In the genomic region with DNA sequence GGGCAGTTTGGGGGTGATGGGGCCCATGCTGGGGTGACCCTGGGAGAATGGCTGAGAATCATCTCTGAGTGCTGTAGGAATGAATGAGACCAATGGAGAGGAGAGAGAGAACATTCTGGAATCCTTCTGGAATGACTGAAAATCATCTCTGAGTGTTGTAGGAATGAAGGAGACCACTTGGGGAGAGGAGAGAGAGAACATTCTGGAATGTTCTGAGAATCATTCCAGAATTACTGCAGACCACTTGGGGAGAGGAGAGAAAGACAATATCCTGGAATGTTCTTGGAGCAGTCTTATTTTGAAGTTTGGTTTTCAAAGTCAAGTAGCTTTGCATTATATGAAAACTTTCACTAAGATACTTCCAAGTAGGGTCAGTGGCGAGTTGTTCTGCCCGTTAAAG, we compare ENCODE assay signal across 19 cellular contexts.
"Had no signal": no experiment of that assay in that cellular context is flagged by ENCODE, and none has a peak within 500 bp of the region (broad histone marks: within the 10 kb centered on the region; RNA-seq: fewer than 3 reads in every experiment).

No MANE protein-coding gene starts in this region.

- H3K9me3 Mint-ChIP-seq: activated CD4-positive, alpha-beta memory T cell treated with anti-CD3 and anti-CD28 coated beads, Interleukin-2, amount 10 ng/mL, durations not matched to agents 7 days and 5 days; activated naive CD4-positive, alpha-beta T cell treated with anti-CD3 and anti-CD28 coated beads, Interleukin-2, amount 10 ng/mL, durations not matched to agents 7 days and 5 days; activated naive CD8-positive, alpha-beta T cell treated with anti-CD3 and anti-CD28 coated beads, Interleukin-2, amount 50 U/mL, for 24 hours had no signal

- H3K36me3 Mint-ChIP-seq: activated CD8-positive, alpha-beta memory T cell treated with anti-CD3 and anti-CD28 coated beads, Interleukin-2, amount 10 ng/mL, durations not matched to agents 7 days and 5 days; activated naive CD4-positive, alpha-beta T cell treated with anti-CD3 and anti-CD28 coated beads, Interleukin-2, amount 10 ng/mL, durations not matched to agents 7 days and 5 days; activated naive CD8-positive, alpha-beta T cell had no signal

- H3K4me3 ChIP-seq: breast epithelium had no signal

- DNase-seq: activated CD4-positive, alpha-beta memory T cell treated with anti-CD3 and anti-CD28 coated beads, Interleukin-2, amount 10 ng/mL, durations not matched to agents 7 days and 5 days; activated CD4-positive, alpha-beta T cell treated with anti-CD3 and anti-CD28 coated beads, Interleukin-2, amount 50 U/mL, for 1 hour; activated CD8-positive, alpha-beta memory T cell treated with anti-CD3 and anti-CD28 coated beads, Interleukin-2, amount 10 ng/mL, durations not matched to agents 7 days and 5 days; activated effector memory CD4-positive, alpha-beta T cell treated with Interleukin-2 at 50 U/mL for 16 hours; MM.1S; NCI-H1092; NCI-H510A; NK-92 treated with Interleukin-12 subunit alpha and Interleukin-12 subunit beta, amount 100 ng/mL, for 24 hours; SIG-M5; T1000 had no signal

- H3K27me3 Mint-ChIP-seq: activated naive CD8-positive, alpha-beta T cell treated with anti-CD3 and anti-CD28 coated beads, Interleukin-2, amount 50 U/mL, for 24 hours had no signal

- H3K27me3 ChIP-seq: breast epithelium had no signal

- H3K27ac Mint-ChIP-seq: activated CD4-positive, alpha-beta memory T cell treated with anti-CD3 and anti-CD28 coated beads, Interleukin-2, amount 10 ng/mL, durations not matched to agents 7 days and 5 days; activated CD8-positive, alpha-beta memory T cell treated with anti-CD3 and anti-CD28 coated beads, Interleukin-2, amount 10 ng/mL, durations not matched to agents 7 days and 5 days; activated naive CD4-positive, alpha-beta T cell treated with anti-CD3 and anti-CD28 coated beads, Interleukin-2, amount 10 ng/mL, durations not matched to agents 7 days and 5 days; activated naive CD8-positive, alpha-beta T cell; activated naive CD8-positive, alpha-beta T cell treated with anti-CD3 and anti-CD28 coated beads, Interleukin-2, amount 50 U/mL, for 24 hours; WTC11 had no signal

- ATAC-seq: activated CD4-positive, CD25-positive, alpha-beta regulatory T cell treated with anti-CD3 and anti-CD28 coated beads, Interleukin-2, amount 50 U/mL, for 24 hours; activated naive CD8-positive, alpha-beta T cell treated with anti-CD3 and anti-CD28 coated beads, Interleukin-2, amount 50 U/mL, for 24 hours; PC-3; Right ventricle myocardium inferior had no signal

- H3K4me1 ChIP-seq: breast epithelium had no signal

- H3K9me3 ChIP-seq: breast epithelium had no signal

- H3K36me3 ChIP-seq: breast epithelium had no signal

- H3K4me3 Mint-ChIP-seq: activated CD4-positive, alpha-beta memory T cell treated with anti-CD3 and anti-CD28 coated beads, Interleukin-2, amount 10 ng/mL, durations not matched to agents 7 days and 5 days; activated CD8-positive, alpha-beta memory T cell treated with anti-CD3 and anti-CD28 coated beads, Interleukin-2, amount 10 ng/mL, durations not matched to agents 7 days and 5 days; activated naive CD4-positive, alpha-beta T cell treated with anti-CD3 and anti-CD28 coated beads, Interleukin-2, amount 10 ng/mL, durations not matched to agents 7 days and 5 days; activated naive CD8-positive, alpha-beta T cell; activated naive CD8-positive, alpha-beta T cell treated with anti-CD3 and anti-CD28 coated beads, Interleukin-2, amount 50 U/mL, for 24 hours; WTC11 had no signal

- H3K27ac ChIP-seq: breast epithelium, RWPE1 had no signal

- H3K4me1 Mint-ChIP-seq: activated CD4-positive, alpha-beta memory T cell treated with anti-CD3 and anti-CD28 coated beads, Interleukin-2, amount 10 ng/mL, durations not matched to agents 7 days and 5 days; activated CD8-positive, alpha-beta memory T cell treated with anti-CD3 and anti-CD28 coated beads, Interleukin-2, amount 10 ng/mL, durations not matched to agents 7 days and 5 days; activated naive CD4-positive, alpha-beta T cell treated with anti-CD3 and anti-CD28 coated beads, Interleukin-2, amount 10 ng/mL, durations not matched to agents 7 days and 5 days had no signal
